Comparison of ENCODE assay signal across 21 cellular contexts in genomic region chr22:33582822-33583400, GRCh38.
"Had no signal": no experiment of that assay in that cellular context is flagged by ENCODE, and none has a peak within 500 bp of the region (broad histone marks: within the 10 kb centered on the region; RNA-seq: fewer than 3 reads in every experiment).

No MANE protein-coding gene starts in this region.

- ATAC-seq: T-cell had no signal

- H3K36me3 ChIP-seq: SJSA1 had no signal

- H3K27ac ChIP-seq: SJSA1, SK-N-MC had no signal

- DNase-seq: KBM-7, MV-4-11, NCI-H1048, NCI-H1105, NCI-H1436 treated with DMSO at 0.1 percent for 48 hours, NCI-H1694, NCI-H1930, NCI-H2081, NCI-H2107, NCI-H2227 treated with DMSO at 0.1 percent for 48 hours, NCI-H524, NCI-H526 treated with DMSO at 0.1 percent for 48 hours, NCI-H748 treated with DMSO at 0.1 percent for 48 hours, Right ventricle myocardium superior, RPMI8226, SIG-M5, SW 1271, T-cell had no signal

- FAIRE-seq: RCC 7860 had no signal

- H3K27me3 ChIP-seq: SJSA1 had no signal

- H3K9me3 ChIP-seq: SJSA1 had no signal

- H3K4me3 ChIP-seq: SJSA1, SK-N-MC had no signal
